35 cellular contexts compared by ENCODE assay signal in the genomic region with DNA sequence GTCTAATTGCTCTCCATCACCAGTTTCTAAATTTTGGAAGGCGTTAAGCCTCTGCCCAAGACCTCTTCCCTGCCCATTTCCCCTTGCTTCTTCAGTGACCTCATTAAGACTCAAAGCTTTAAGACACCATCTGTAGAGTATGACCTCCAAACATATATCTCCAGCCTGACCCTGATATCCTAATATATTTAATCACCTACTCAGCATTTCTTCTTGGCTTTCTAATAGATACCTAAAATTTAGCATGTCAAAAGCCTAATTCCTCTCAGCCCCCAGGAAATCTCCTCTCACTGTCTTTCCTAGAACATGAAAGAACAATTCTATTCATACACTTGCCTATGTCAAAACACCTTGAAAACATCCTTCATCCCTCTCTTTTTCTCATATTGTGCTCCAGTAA.
"Had no signal": no experiment of that assay in that cellular context is flagged by ENCODE, and none has a peak within 500 bp of the region (broad histone marks: within the 10 kb centered on the region; RNA-seq: fewer than 3 reads in every experiment).

No MANE protein-coding gene starts in this region.

- ATAC-seq: activated CD8-positive, alpha-beta T cell treated with anti-CD3 and anti-CD28 coated beads for 36 hours; activated naive CD4-positive, alpha-beta T cell treated with anti-CD3 and anti-CD28 coated beads, Interleukin-2, amount 50 U/mL, for 72 hours; activated T-cell treated with anti-CD3 and anti-CD28 coated beads, Interleukin-2, amount 50 U/mL, for 4 hours; activated T-cell treated with anti-CD3 and anti-CD28 coated beads, Interleukin-2, amount 50 U/mL, for 72 hours; activated T-helper 17 cell treated with anti-CD3 and anti-CD28 coated beads, Interleukin-2, amount 50 U/mL, for 72 hours; body of pancreas had no signal

- H3K4me3 ChIP-seq: adrenal gland, body of pancreas, breast epithelium, colonic mucosa had no signal

- DNase-seq: activated B cell treated with CpG ODN at 0.5 μM for 24 hours; activated CD4-positive, alpha-beta memory T cell treated with anti-CD3 and anti-CD28 coated beads for 36 hours; activated CD4-positive, alpha-beta T cell treated with anti-CD3 and anti-CD28 coated beads for 4 hours; activated CD4-positive, alpha-beta T cell treated with anti-CD3 and anti-CD28 coated beads, Interleukin-2, amount 10 ng/mL, durations not matched to agents 24 days and 14 days; activated CD4-positive, alpha-beta T cell treated with anti-CD3 and anti-CD28 coated beads, Interleukin-2, amount 50 U/mL, for 1 hour; activated CD4-positive, alpha-beta T cell treated with anti-CD3 and anti-CD28 coated beads, Interleukin-2, amount 50 U/mL, for 4 hours; activated CD4-positive, CD25-positive, alpha-beta regulatory T cell treated with anti-CD3 and anti-CD28 coated beads, Interleukin-2, amount 50 U/mL, for 72 hours; activated CD8-positive, alpha-beta memory T cell treated with anti-CD3 and anti-CD28 coated beads, Interleukin-2, amount 50 U/mL, for 4 hours; activated CD8-positive, alpha-beta T cell treated with anti-CD3 and anti-CD28 coated beads for 36 hours; activated effector memory CD4-positive, alpha-beta T cell treated with anti-CD3 and anti-CD28 coated beads, Interleukin-2, amount 50 U/mL, for 16 hours; activated gamma-delta T cell treated with Interleukin-2 at 50 U/mL for 16 hours; activated naive CD4-positive, alpha-beta T cell; activated naive CD4-positive, alpha-beta T cell treated with anti-CD3 and anti-CD28 coated beads for 36 hours; activated naive CD4-positive, alpha-beta T cell treated with anti-CD3 and anti-CD28 coated beads, Interleukin-2, amount 50 U/mL, for 16 hours; activated naive CD8-positive, alpha-beta T cell treated with anti-CD3 and anti-CD28 coated beads for 36 hours; activated T-cell treated with anti-CD3 and anti-CD28 coated beads for 4 hours; activated T-cell treated with anti-CD3 and anti-CD28 coated beads, Interleukin-2, amount 50 U/mL, for 1 hour; activated T-cell treated with anti-CD3 and anti-CD28 coated beads, Interleukin-2, amount 50 U/mL, for 4 hours; activated T-cell treated with anti-CD3 and anti-CD28 coated beads, Interleukin-2, amount 50 U/mL, for 72 hours; adrenal gland; amniotic stem cell; aorta; body of pancreas; brain microvascular endothelial cell; central memory CD4-positive, alpha-beta T cell; cerebellar nuclear complex; colonic mucosa; T-helper 2 cell; T-helper 9 cell had no signal

- H3K27me3 ChIP-seq: adrenal gland, body of pancreas, brain microvascular endothelial cell, breast epithelium, colonic mucosa had no signal

- H3K27ac ChIP-seq: adrenal gland, body of pancreas, brain microvascular endothelial cell, breast epithelium, colonic mucosa, VCaP had no signal

- H3K9me3 ChIP-seq: adrenal gland, body of pancreas, colonic mucosa had no signal

- H3K36me3 ChIP-seq: adrenal gland, brain microvascular endothelial cell, breast epithelium, colonic mucosa had no signal

- H3K4me1 ChIP-seq: adrenal gland, body of pancreas, breast epithelium, colonic mucosa had no signal

- FAIRE-seq: astrocyte, TTC549 had no signal
